Comparison of ENCODE assay signal across 19 cellular contexts in genomic region chr18:79456105-79456980, GRCh38.
DNase-seq lines count a peak whose midpoint lies in the region; ATAC-seq and TF ChIP-seq lines count a peak whose summit lies in the region.
"Had no signal": no experiment of that assay in that cellular context is flagged by ENCODE, and none has a peak within 500 bp of the region (broad histone marks: within the 10 kb centered on the region; RNA-seq: fewer than 3 reads in every experiment).

No MANE protein-coding gene starts in this region.

- no peak for ATAC-seq in activated T-cell treated with anti-CD3 and anti-CD28 coated beads, Interleukin-2, amount 50 U/mL, for 72 hours (replicated peaks in 1 of 2)
- ATAC-seq in activated B cell treated with CpG ODN at 0.5 μM for 24 hours (ENCODE audit: low read depth) = no peak
- no peak for ATAC-seq in central memory CD8-positive, alpha-beta T cell (replicated peaks; ENCODE audit: extremely low read depth, poor library complexity, severe bottlenecking)
- ATAC-seq in stimulated activated effector memory CD8-positive, alpha-beta T cell treated with anti-CD3 and anti-CD28 coated beads, Interleukin-12 subunit alpha, Interleukin-12 subunit beta, amount 100 ng/mL, for 72 hours = no peak
- ATAC-seq in GM21825 (IDR thresholded peaks at IDR 0.05; ENCODE audit: unreplicated experiment) = no peak
- ATAC-seq in HG02623 (IDR thresholded peaks at IDR 0.05; ENCODE audit: unreplicated experiment) = no peak
- ATAC-seq: Right ventricle myocardium inferior had no signal

- H3K4me3 ChIP-seq in left ventricle myocardium inferior = no peak overlapping the region
- H3K4me3 ChIP-seq: HAP-1 had no signal

- peaks cover 53% of the 10 kb centered on the region for H3K4me1 ChIP-seq in left ventricle myocardium inferior
- H3K4me1 ChIP-seq: HAP-1 had no signal

- H3K27me3 Mint-ChIP-seq in activated T-cell treated with anti-CD3 and anti-CD28 coated beads, Interleukin-2, amount 50 U/mL, for 24 hours = no peaks in the 10 kb centered on the region
- H3K27me3 Mint-ChIP-seq in activated T-cell treated with anti-CD3 and anti-CD28 coated beads, Interleukin-2, amount 50 U/mL, for 72 hours (ENCODE audit: low read depth) = no peaks in the 10 kb centered on the region
- H3K27me3 Mint-ChIP-seq in activated B cell treated with CpG ODN at 0.5 μM for 24 hours = no peaks in the 10 kb centered on the region
- no peaks in the 10 kb centered on the region for H3K27me3 Mint-ChIP-seq in central memory CD8-positive, alpha-beta T cell

- DNase-seq in activated T-cell treated with anti-CD3 and anti-CD28 coated beads, Interleukin-2, amount 50 U/mL, for 24 hours = no peak
- no peak for DNase-seq in activated T-cell treated with anti-CD3 and anti-CD28 coated beads, Interleukin-2, amount 50 U/mL, for 72 hours
- DNase-seq in activated B cell treated with CpG ODN at 0.5 μM for 24 hours = no peak
- no peak for DNase-seq in central memory CD8-positive, alpha-beta T cell (ENCODE audit: low spot score in 2 of 2)
- no peak for DNase-seq in stimulated activated effector memory CD8-positive, alpha-beta T cell treated with anti-CD3 and anti-CD28 coated beads, Interleukin-12 subunit alpha, Interleukin-12 subunit beta, amount 100 ng/mL, for 72 hours (ENCODE audit: low spot score in 2 of 2)
- DNase-seq in left ventricle myocardium inferior = no peak
- DNase-seq: 8988T; COR-L47; DMS 273 treated with DMSO at 0.1 percent for 48 hours; DND-41; NCI-H1105; NCI-H2081 treated with DMSO at 0.1 percent for 48 hours; NCI-H748 treated with DMSO at 0.1 percent for 48 hours; NK-92 treated with Interleukin-12 subunit alpha and Interleukin-12 subunit beta, amount 100 ng/mL, for 24 hours had no signal

- no peak for TF ChIP-seq CTCF in activated B cell treated with CpG ODN at 0.5 μM for 24 hours (IDR thresholded peaks at IDR 0.05)
- TF ChIP-seq CTCF in left ventricle myocardium inferior (IDR thresholded peaks at IDR 0.05; ENCODE audit: borderline replicate concordance) = no peak

- peaks cover 40% of the 10 kb centered on the region for H3K36me3 ChIP-seq in left ventricle myocardium inferior

- no peak overlapping the region for H3K27ac ChIP-seq in left ventricle myocardium inferior (replicated peaks)
- H3K27ac ChIP-seq: HL-60 had no signal

- no peak overlapping the region for H3K4me3 Mint-ChIP-seq in activated T-cell treated with anti-CD3 and anti-CD28 coated beads, Interleukin-2, amount 50 U/mL, for 24 hours
- H3K4me3 Mint-ChIP-seq in activated T-cell treated with anti-CD3 and anti-CD28 coated beads, Interleukin-2, amount 50 U/mL, for 72 hours = no peak overlapping the region
- H3K4me3 Mint-ChIP-seq in activated B cell treated with CpG ODN at 0.5 μM for 24 hours = no peak overlapping the region
- H3K4me3 Mint-ChIP-seq in central memory CD8-positive, alpha-beta T cell = no peak overlapping the region
- H3K4me3 Mint-ChIP-seq in stimulated activated effector memory CD8-positive, alpha-beta T cell treated with anti-CD3 and anti-CD28 coated beads, Interleukin-12 subunit alpha, Interleukin-12 subunit beta, amount 100 ng/mL, for 72 hours = no peak overlapping the region

- CTCF ChIA-PET in activated B cell treated with CpG ODN at 0.5 μM for 24 hours (lab: Charles Lee) = no interaction called here

- no peaks in the 10 kb centered on the region for H3K9me3 Mint-ChIP-seq in activated T-cell treated with anti-CD3 and anti-CD28 coated beads, Interleukin-2, amount 50 U/mL, for 24 hours
- no peaks in the 10 kb centered on the region for H3K9me3 Mint-ChIP-seq in activated T-cell treated with anti-CD3 and anti-CD28 coated beads, Interleukin-2, amount 50 U/mL, for 72 hours
- H3K9me3 Mint-ChIP-seq in activated B cell treated with CpG ODN at 0.5 μM for 24 hours = no peaks in the 10 kb centered on the region
- H3K9me3 Mint-ChIP-seq in central memory CD8-positive, alpha-beta T cell = no peaks in the 10 kb centered on the region
- no peaks in the 10 kb centered on the region for H3K9me3 Mint-ChIP-seq in stimulated activated effector memory CD8-positive, alpha-beta T cell treated with anti-CD3 and anti-CD28 coated beads, Interleukin-12 subunit alpha, Interleukin-12 subunit beta, amount 100 ng/mL, for 72 hours

- peaks cover 82% of the 10 kb centered on the region for H3K36me3 Mint-ChIP-seq in activated T-cell treated with anti-CD3 and anti-CD28 coated beads, Interleukin-2, amount 50 U/mL, for 24 hours (ENCODE audit: low read depth)
- peaks cover 1 to 12% of the 10 kb centered on the region in 2 donors for H3K36me3 Mint-ChIP-seq in activated T-cell treated with anti-CD3 and anti-CD28 coated beads, Interleukin-2, amount 50 U/mL, for 72 hours (ENCODE audit: insufficient read depth in 2 of 2)
- peaks cover 57% of the 10 kb centered on the region for H3K36me3 Mint-ChIP-seq in activated B cell treated with CpG ODN at 0.5 μM for 24 hours (ENCODE audit: low read depth)
- peaks cover 21% of the 10 kb centered on the region for H3K36me3 Mint-ChIP-seq in central memory CD8-positive, alpha-beta T cell (ENCODE audit: insufficient read depth)
- peaks cover 63% of the 10 kb centered on the region for H3K36me3 Mint-ChIP-seq in stimulated activated effector memory CD8-positive, alpha-beta T cell treated with anti-CD3 and anti-CD28 coated beads, Interleukin-12 subunit alpha, Interleukin-12 subunit beta, amount 100 ng/mL, for 72 hours

- peak overlapping the region; percentile 53 for H3K27ac Mint-ChIP-seq in activated T-cell treated with anti-CD3 and anti-CD28 coated beads, Interleukin-2, amount 50 U/mL, for 24 hours
- H3K27ac Mint-ChIP-seq in activated T-cell treated with anti-CD3 and anti-CD28 coated beads, Interleukin-2, amount 50 U/mL, for 72 hours = no peak overlapping the region
- peak overlapping the region; percentile 50 for H3K27ac Mint-ChIP-seq in activated B cell treated with CpG ODN at 0.5 μM for 24 hours
- H3K27ac Mint-ChIP-seq in central memory CD8-positive, alpha-beta T cell (ENCODE audit: low read depth) = peak overlapping the region; percentile 13
- H3K27ac Mint-ChIP-seq in stimulated activated effector memory CD8-positive, alpha-beta T cell treated with anti-CD3 and anti-CD28 coated beads, Interleukin-12 subunit alpha, Interleukin-12 subunit beta, amount 100 ng/mL, for 72 hours = peak overlapping the region; percentile 37

- POLR2A ChIA-PET in activated B cell treated with CpG ODN at 0.5 μM for 24 hours (lab: Charles Lee) = no interaction called here

- no peaks in the 10 kb centered on the region for H3K27me3 ChIP-seq in left ventricle myocardium inferior (ENCODE audit: low read depth)

- H3K4me1 Mint-ChIP-seq in activated T-cell treated with anti-CD3 and anti-CD28 coated beads, Interleukin-2, amount 50 U/mL, for 24 hours (ENCODE audit: low read depth) = peaks cover 9% of the 10 kb centered on the region
- peaks cover 6% of the 10 kb centered on the region for H3K4me1 Mint-ChIP-seq in activated T-cell treated with anti-CD3 and anti-CD28 coated beads, Interleukin-2, amount 50 U/mL, for 72 hours (ENCODE audit: low read depth)
- H3K4me1 Mint-ChIP-seq in activated B cell treated with CpG ODN at 0.5 μM for 24 hours = peaks cover 27% of the 10 kb centered on the region
- no peaks in the 10 kb centered on the region for H3K4me1 Mint-ChIP-seq in central memory CD8-positive, alpha-beta T cell
- peaks cover 6% of the 10 kb centered on the region for H3K4me1 Mint-ChIP-seq in stimulated activated effector memory CD8-positive, alpha-beta T cell treated with anti-CD3 and anti-CD28 coated beads, Interleukin-12 subunit alpha, Interleukin-12 subunit beta, amount 100 ng/mL, for 72 hours

- intact Hi-C loops in activated B cell treated with CpG ODN at 0.5 μM for 24 hours (cut with micrococcal nuclease) (no loop called here), left ventricle myocardium inferior (cut with micrococcal nuclease) (no loop called here)

- no peaks in the 10 kb centered on the region for H3K9me3 ChIP-seq in left ventricle myocardium inferior (replicated peaks)
- H3K9me3 ChIP-seq: HAP-1 had no signal
